Comparison of ENCODE assay signal across 21 cellular contexts in genomic region chr16:88398874-88399178, GRCh38. TPM values are rescaled to one million over a fixed set of nuclear protein-coding genes. Genes with fewer than 3 reads are reported as not detected.
"Had no signal": no experiment of that assay in that cellular context is flagged by ENCODE, and none has a peak within 500 bp of the region (broad histone marks: within the 10 kb centered on the region; RNA-seq: fewer than 3 reads in every experiment).

No MANE protein-coding gene starts in this region.

- H3K79me2 ChIP-seq: parathyroid adenoma had no signal

- FAIRE-seq: colon, keratinocyte had no signal

- H2AFZ ChIP-seq: parathyroid adenoma had no signal

- DNase-seq: cerebellar nuclear complex; effector memory CD8-positive, alpha-beta T cell; esophagus squamous epithelium; foreskin fibroblast; glutamatergic neuron; naive thymus-derived CD4-positive, alpha-beta T cell; sigmoid colon; stimulated activated CD4-positive, alpha-beta T cell treated with anti-CD3 and anti-CD28 coated beads, Interleukin-2, amount 100 ng/mL, for 24 hours; stimulated activated CD4-positive, alpha-beta T cell treated with anti-CD3 and anti-CD28 coated beads, Interleukin-4, amount 100 ng/mL, for 4 hours; stimulated activated naive B cell treated with anti-CD40 and anti-IgM and Interleukin-4, amounts not matched to agents 10 μg/mL and 1 μg/mL and 100 μg/mL, for 72 hours; stimulated activated naive CD8-positive, alpha-beta T cell treated with anti-CD3 and anti-CD28 coated beads, Interleukin-15, amount 100 ng/mL, for 72 hours; testis; upper lobe of right lung had no signal

- H3K27ac ChIP-seq: epithelial cell of prostate, esophagus squamous epithelium, gastroesophageal sphincter, parathyroid adenoma, prostate gland, sigmoid colon, skin epidermis, testis, tibial nerve, upper lobe of right lung had no signal

- H3K4me3 ChIP-seq: esophagus squamous epithelium, gastroesophageal sphincter, prostate gland, sigmoid colon, skin epidermis, testis, tibial nerve, upper lobe of right lung had no signal

- H3K9ac ChIP-seq: parathyroid adenoma had no signal

- H3K36me3 ChIP-seq: esophagus squamous epithelium, gastroesophageal sphincter, prostate gland, sigmoid colon, tibial nerve, upper lobe of right lung had no signal

- H3K9me3 ChIP-seq: esophagus squamous epithelium, gastroesophageal sphincter, prostate gland, sigmoid colon, testis, tibial nerve, upper lobe of right lung had no signal

- H3K4me1 ChIP-seq: esophagus squamous epithelium, gastroesophageal sphincter, parathyroid adenoma, prostate gland, sigmoid colon, testis, tibial nerve, upper lobe of right lung had no signal

- ATAC-seq: effector memory CD8-positive, alpha-beta T cell; gastroesophageal sphincter; naive thymus-derived CD4-positive, alpha-beta T cell; stimulated activated naive B cell treated with anti-CD40 and anti-IgM and Interleukin-4, amounts not matched to agents 10 μg/mL and 1 μg/mL and 100 μg/mL, for 72 hours; stimulated activated naive CD8-positive, alpha-beta T cell treated with anti-CD3 and anti-CD28 coated beads, Interleukin-15, amount 100 ng/mL, for 72 hours; upper lobe of right lung had no signal

- H3K27me3 ChIP-seq: gastroesophageal sphincter, sigmoid colon, testis, tibial nerve, upper lobe of right lung had no signal

RNA-seq across cellular contexts. Expression of gene ZNF469, which starts 16.1 kb away (rescaled TPM):
- polyA plus RNA-seq: keratinocyte had no signal
